In the genomic region with DNA sequence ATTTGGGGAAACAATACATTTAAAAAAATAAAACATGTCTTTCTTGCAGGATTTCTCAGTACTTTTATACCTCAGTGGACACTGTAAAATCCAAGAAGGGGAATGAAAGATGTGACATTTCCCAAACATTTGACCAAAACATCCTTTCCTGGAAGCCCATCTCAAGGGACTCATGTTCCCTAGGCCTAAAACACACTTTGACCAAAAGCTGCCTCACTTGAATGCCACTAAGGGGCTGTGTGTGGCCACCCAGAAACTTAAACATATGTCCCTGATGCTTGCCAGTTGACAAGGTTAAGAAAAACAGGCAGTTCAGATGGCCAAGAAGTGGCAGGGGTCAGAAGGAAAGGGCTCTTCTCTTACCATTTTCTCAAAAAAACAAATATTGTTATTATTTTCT, we compare ENCODE assay signal across 15 cellular contexts.
DNase-seq lines count a peak whose midpoint lies in the region; ATAC-seq, FAIRE-seq and TF ChIP-seq lines count a peak whose summit lies in the region.
"Had no signal": no experiment of that assay in that cellular context is flagged by ENCODE, and none has a peak within 500 bp of the region (broad histone marks: within the 10 kb centered on the region; RNA-seq: fewer than 3 reads in every experiment).

No MANE protein-coding gene starts in this region.

- H3K36me3 ChIP-seq in GM23338 (ENCODE audit: insufficient read depth) (no peaks in the 10 kb centered on the region), body of pancreas (replicated peaks in 1 of 2; ENCODE audit: insufficient read depth in 1 of 2, low read depth in 2 of 2) (peaks cover 1 to 3% of the 10 kb centered on the region in 2 donors), pancreas (no peaks in the 10 kb centered on the region), suprapubic skin (no peaks in the 10 kb centered on the region)
- H3K36me3 ChIP-seq: BLaER1 treated with 17β-estradiol and CSF1 and Interleukin-3, amounts not matched to agents 10 nM and 100 nM; HAP-1 had no signal

- H3K36me3 Mint-ChIP-seq in GM23338 (ENCODE audit: low read depth) = peaks cover 10% of the 10 kb centered on the region
- H3K36me3 Mint-ChIP-seq: CD8-positive, alpha-beta T cell had no signal

- TF ChIP-seq CTCF in GM23338 (conservative IDR thresholded peaks at IDR 0.05; ENCODE audit: low read depth in 2 of 2) (no peak), body of pancreas (IDR thresholded peaks at IDR 0.05) (no peak), pancreas (IDR thresholded peaks at IDR 0.05) (no peak), suprapubic skin (IDR thresholded peaks at IDR 0.05) (no peak)

- peaks cover 3% of the 10 kb centered on the region; the same call in 1 of the 2 replicates for H4K20me1 ChIP-seq in GM23338 (replicated peaks; ENCODE audit: insufficient read depth)

- FAIRE-seq in pancreas (lab: Jason Lieb, UNC) = no peak

- 0 out of 2 replicates have a peak overlapping the region, but pooled peaks have one; percentile 30 for H3K27ac ChIP-seq in GM23338 (ENCODE audit: low read depth)
- H3K27ac ChIP-seq in body of pancreas = peak overlapping the region; percentile 89 to 95 (median 93)
- peak overlapping the region; percentile 82 to 93 (median 86) for H3K27ac ChIP-seq in pancreas
- H3K27ac ChIP-seq in suprapubic skin = peak overlapping the region; percentile 3
- H3K27ac ChIP-seq: BLaER1 treated with 17β-estradiol and CSF1 and Interleukin-3, amounts not matched to agents 10 nM and 100 nM had no signal

- H3K9me3 ChIP-seq in body of pancreas (no peaks in the 10 kb centered on the region), pancreas (no peaks in the 10 kb centered on the region), suprapubic skin (no peaks in the 10 kb centered on the region)
- H3K9me3 ChIP-seq: BLaER1 treated with 17β-estradiol and CSF1 and Interleukin-3, amounts not matched to agents 10 nM and 100 nM; HAP-1 had no signal

- no peak for TF ChIP-seq EP300 in suprapubic skin (IDR thresholded peaks at IDR 0.05)

- H3K4me1 Mint-ChIP-seq in GM23338 = peaks cover 53% of the 10 kb centered on the region
- H3K4me1 Mint-ChIP-seq: B cell had no signal

- no peak overlapping the region for H2AFZ ChIP-seq in GM23338

- no peak for ATAC-seq in GM23338
- no peak for ATAC-seq in body of pancreas
- ATAC-seq in pancreas = no peak
- ATAC-seq: CD8-positive, alpha-beta T cell had no signal

- no peak for DNase-seq in GM23338 (ENCODE audit: low spot score)
- no peak for DNase-seq in body of pancreas
- DNase-seq in pancreas = no peak
- no peak for DNase-seq in suprapubic skin (ENCODE audit: low spot score in 2 of 2)
- no peak for DNase-seq in NOMO-1 (lab: John Stamatoyannopoulos, UW; ENCODE audit: unreplicated experiment in 2 of 2)
- no peak for DNase-seq in GOT3 (lab: John Stamatoyannopoulos, UW)
- no peak for DNase-seq in HPDE6-E6E7 (ENCODE audit: extremely low spot score)
- DNase-seq: 8988T, Calu3, DMS79 treated with DMSO at 0.1 percent for 48 hours, GF-D8 had no signal

- H3K4me3 Mint-ChIP-seq in GM23338 = no peak overlapping the region
- H3K4me3 Mint-ChIP-seq: B cell; CD8-positive, alpha-beta T cell had no signal

- H3K27ac Mint-ChIP-seq in GM23338 = peak overlapping the region; percentile 40; the same call in 1 of the 2 replicates
- H3K27ac Mint-ChIP-seq: B cell; CD8-positive, alpha-beta T cell had no signal

- H3K79me2 ChIP-seq in GM23338 (replicated peaks; ENCODE audit: insufficient read depth) = no peaks in the 10 kb centered on the region

- no peaks in the 10 kb centered on the region for H3K9me2 ChIP-seq in GM23338 (ENCODE audit: insufficient read depth)

- no peaks in the 10 kb centered on the region for H3K27me3 ChIP-seq in GM23338 (ENCODE audit: insufficient read depth)
- H3K27me3 ChIP-seq in body of pancreas = no peaks in the 10 kb centered on the region
- H3K27me3 ChIP-seq in pancreas = no peaks in the 10 kb centered on the region
- no peaks in the 10 kb centered on the region for H3K27me3 ChIP-seq in suprapubic skin

- no peaks in the 10 kb centered on the region for H3K9me3 Mint-ChIP-seq in GM23338
- H3K9me3 Mint-ChIP-seq: CD8-positive, alpha-beta T cell had no signal

- H3K4me1 ChIP-seq in GM23338 (ENCODE audit: insufficient read depth) = peaks cover 24% of the 10 kb centered on the region
- H3K4me1 ChIP-seq in body of pancreas = peaks cover 77% of the 10 kb centered on the region
- H3K4me1 ChIP-seq in pancreas = peaks cover 50 to 57% (median 56%) of the 10 kb centered on the region in 3 donors
- H3K4me1 ChIP-seq in suprapubic skin = no peaks in the 10 kb centered on the region

- peaks cover 6% of the 10 kb centered on the region for H3K27me3 Mint-ChIP-seq in GM23338 (ENCODE audit: insufficient read depth, low read depth, poor library complexity)

- H3F3A ChIP-seq in GM23338 (replicated peaks; ENCODE audit: low read depth) = no peaks in the 10 kb centered on the region; the same call in 1 of the 2 replicates

- TF ChIP-seq POLR2A in body of pancreas (IDR thresholded peaks at IDR 0.05) (no peak), suprapubic skin (IDR thresholded peaks at IDR 0.05) (no peak)

- peak overlapping the region; percentile 24; the same call in 1 of the 2 replicates for H3K4me2 ChIP-seq in GM23338

- intact Hi-C loops in body of pancreas (cut with DNase I) (no loop called here), pancreas (cut with DNase I) (loop anchor here in 1 of 3 donors (5.0 kb wide), 1 partner anchor 70 kb away; no protein-coding TSS in a partner anchor)

- H3K4me3 ChIP-seq in GM23338 (no peak overlapping the region), body of pancreas (no peak overlapping the region), pancreas (no peak overlapping the region), suprapubic skin (no peak overlapping the region)
- H3K4me3 ChIP-seq: BLaER1 treated with 17β-estradiol and CSF1 and Interleukin-3, amounts not matched to agents 10 nM and 100 nM; HAP-1 had no signal

TF ChIP-seq in GM23338, 12 proteins besides CTCF, POLR2A, EP300 and RAD21 (continues in another document):
- TF ChIP-seq POLR2AphosphoS5 (IDR thresholded peaks at IDR 0.05; ENCODE audit: low read depth) (no peak), ZNF114 (CRISPR knock-in tag; IDR thresholded peaks at IDR 0.05) (no peak)
- TF ChIP-seq, protein P1, sequence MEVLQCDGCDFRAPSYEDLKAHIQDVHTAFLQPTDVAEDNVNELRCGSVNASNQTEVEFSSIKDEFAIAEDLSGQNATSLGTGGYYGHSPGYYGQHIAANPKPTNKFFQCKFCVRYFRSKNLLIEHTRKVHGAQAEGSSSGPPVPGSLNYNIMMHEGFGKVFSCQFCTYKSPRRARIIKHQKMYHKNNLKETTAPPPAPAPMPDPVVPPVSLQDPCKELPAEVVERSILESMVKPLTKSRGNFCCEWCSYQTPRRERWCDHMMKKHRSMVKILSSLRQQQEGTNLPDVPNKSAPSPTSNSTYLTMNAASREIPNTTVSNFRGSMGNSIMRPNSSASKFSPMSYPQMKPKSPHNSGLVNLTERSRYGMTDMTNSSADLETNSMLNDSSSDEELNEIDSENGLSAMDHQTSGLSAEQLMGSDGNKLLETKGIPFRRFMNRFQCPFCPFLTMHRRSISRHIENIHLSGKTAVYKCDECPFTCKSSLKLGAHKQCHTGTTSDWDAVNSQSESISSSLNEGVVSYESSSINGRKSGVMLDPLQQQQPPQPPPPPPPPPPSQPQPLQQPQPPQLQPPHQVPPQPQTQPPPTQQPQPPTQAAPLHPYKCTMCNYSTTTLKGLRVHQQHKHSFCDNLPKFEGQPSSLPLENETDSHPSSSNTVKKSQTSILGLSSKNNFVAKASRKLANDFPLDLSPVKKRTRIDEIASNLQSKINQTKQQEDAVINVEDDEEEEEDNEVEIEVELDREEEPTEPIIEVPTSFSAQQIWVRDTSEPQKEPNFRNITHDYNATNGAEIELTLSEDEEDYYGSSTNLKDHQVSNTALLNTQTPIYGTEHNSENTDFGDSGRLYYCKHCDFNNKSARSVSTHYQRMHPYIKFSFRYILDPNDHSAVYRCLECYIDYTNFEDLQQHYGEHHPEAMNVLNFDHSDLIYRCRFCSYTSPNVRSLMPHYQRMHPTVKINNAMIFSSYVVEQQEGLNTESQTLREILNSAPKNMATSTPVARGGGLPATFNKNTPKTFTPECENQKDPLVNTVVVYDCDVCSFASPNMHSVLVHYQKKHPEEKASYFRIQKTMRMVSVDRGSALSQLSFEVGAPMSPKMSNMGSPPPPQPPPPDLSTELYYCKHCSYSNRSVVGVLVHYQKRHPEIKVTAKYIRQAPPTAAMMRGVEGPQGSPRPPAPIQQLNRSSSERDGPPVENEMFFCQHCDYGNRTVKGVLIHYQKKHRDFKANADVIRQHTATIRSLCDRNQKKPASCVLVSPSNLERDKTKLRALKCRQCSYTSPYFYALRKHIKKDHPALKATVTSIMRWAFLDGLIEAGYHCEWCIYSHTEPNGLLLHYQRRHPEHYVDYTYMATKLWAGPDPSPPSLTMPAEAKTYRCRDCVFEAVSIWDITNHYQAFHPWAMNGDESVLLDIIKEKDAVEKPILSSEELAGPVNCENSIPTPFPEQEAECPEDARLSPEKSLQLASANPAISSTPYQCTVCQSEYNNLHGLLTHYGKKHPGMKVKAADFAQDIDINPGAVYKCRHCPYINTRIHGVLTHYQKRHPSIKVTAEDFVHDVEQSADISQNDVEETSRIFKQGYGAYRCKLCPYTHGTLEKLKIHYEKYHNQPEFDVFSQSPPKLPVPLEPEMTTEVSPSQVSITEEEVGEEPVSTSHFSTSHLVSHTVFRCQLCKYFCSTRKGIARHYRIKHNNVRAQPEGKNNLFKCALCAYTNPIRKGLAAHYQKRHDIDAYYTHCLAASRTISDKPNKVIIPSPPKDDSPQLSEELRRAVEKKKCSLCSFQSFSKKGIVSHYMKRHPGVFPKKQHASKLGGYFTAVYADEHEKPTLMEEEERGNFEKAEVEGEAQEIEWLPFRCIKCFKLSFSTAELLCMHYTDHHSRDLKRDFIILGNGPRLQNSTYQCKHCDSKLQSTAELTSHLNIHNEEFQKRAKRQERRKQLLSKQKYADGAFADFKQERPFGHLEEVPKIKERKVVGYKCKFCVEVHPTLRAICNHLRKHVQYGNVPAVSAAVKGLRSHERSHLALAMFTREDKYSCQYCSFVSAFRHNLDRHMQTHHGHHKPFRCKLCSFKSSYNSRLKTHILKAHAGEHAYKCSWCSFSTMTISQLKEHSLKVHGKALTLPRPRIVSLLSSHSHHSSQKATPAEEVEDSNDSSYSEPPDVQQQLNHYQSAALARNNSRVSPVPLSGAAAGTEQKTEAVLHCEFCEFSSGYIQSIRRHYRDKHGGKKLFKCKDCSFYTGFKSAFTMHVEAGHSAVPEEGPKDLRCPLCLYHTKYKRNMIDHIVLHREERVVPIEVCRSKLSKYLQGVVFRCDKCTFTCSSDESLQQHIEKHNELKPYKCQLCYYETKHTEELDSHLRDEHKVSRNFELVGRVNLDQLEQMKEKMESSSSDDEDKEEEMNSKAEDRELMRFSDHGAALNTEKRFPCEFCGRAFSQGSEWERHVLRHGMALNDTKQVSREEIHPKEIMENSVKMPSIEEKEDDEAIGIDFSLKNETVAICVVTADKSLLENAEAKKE (CRISPR knock-in tag; IDR thresholded peaks at IDR 0.05) = no peak

Comparison
In these comparisons a context has a peak if more than half of its experiments do, and no peak if none do; other contexts are left out.
1. H3K27ac ChIP-seq: peak in every context shown above with its lines; median percentile 93 in body of pancreas; 86 in pancreas; 30 in GM23338; 3 in suprapubic skin.